ENCODE assay signal across 19 cellular contexts in the genomic region with DNA sequence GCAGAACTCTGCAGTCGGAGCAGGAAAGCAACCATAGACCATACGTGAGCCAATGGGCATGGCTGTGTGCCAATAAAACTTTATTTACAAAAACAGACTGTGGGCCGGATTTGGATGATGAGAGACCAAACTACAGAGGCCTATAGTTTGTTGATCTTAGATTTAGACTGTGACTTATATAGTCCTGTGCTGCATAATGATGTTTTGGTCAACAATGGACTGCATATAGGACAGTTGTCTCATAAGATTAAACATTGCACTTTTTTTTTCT.
"Had no signal": no experiment of that assay in that cellular context is flagged by ENCODE, and none has a peak within 500 bp of the region (broad histone marks: within the 10 kb centered on the region; RNA-seq: fewer than 3 reads in every experiment).

No MANE protein-coding gene starts in this region.

- H3K27ac Mint-ChIP-seq: mesothelial cell of epicardium; natural killer cell treated with Interleukin-12 subunit alpha and Interleukin-12 subunit beta and Interleukin-15 and Interleukin-18, amount 100 ng/mL, for 72 hours; progenitor cell of endocrine pancreas had no signal

- H3K4me3 ChIP-seq: coronary artery, heart left ventricle, pancreas, smooth muscle cell, suprapubic skin, tibial artery, upper lobe of right lung, vagina had no signal

- H3K27ac ChIP-seq: coronary artery, heart left ventricle, pancreas, suprapubic skin, tibial artery, upper lobe of right lung, vagina had no signal

- H3K36me3 ChIP-seq: heart left ventricle, pancreas, suprapubic skin, tibial artery, upper lobe of right lung, vagina had no signal

- H3K4me2 ChIP-seq: smooth muscle cell had no signal

- H3K9me3 ChIP-seq: heart left ventricle, pancreas, suprapubic skin, tibial artery, upper lobe of right lung, vagina had no signal

- DNase-seq: effector CD4-positive, alpha-beta T cell; heart left ventricle; hippocampal formation; occipital lobe; pancreas; right cardiac atrium; stimulated activated CD4-positive, alpha-beta T cell treated with anti-CD3 and anti-CD28 coated beads, Interleukin-2, amount 100 ng/mL, for 48 hours; stimulated activated naive CD4-positive, alpha-beta T cell treated with Interleukin-2 at 50 U/mL for 16 hours; tibial artery; upper lobe of right lung had no signal

- FAIRE-seq: frontal cortex, pancreas had no signal

- H3K4me3 Mint-ChIP-seq: mesothelial cell of epicardium; natural killer cell treated with Interleukin-12 subunit alpha and Interleukin-12 subunit beta and Interleukin-15 and Interleukin-18, amount 100 ng/mL, for 72 hours had no signal

- H3K36me3 Mint-ChIP-seq: mesothelial cell of epicardium; natural killer cell treated with Interleukin-12 subunit alpha and Interleukin-12 subunit beta and Interleukin-15 and Interleukin-18, amount 100 ng/mL, for 72 hours had no signal

- H3K27me3 ChIP-seq: pancreas, suprapubic skin, tibial artery, upper lobe of right lung, vagina had no signal

- H3K9me3 Mint-ChIP-seq: natural killer cell treated with Interleukin-12 subunit alpha and Interleukin-12 subunit beta and Interleukin-15 and Interleukin-18, amount 100 ng/mL, for 72 hours had no signal

- H3K4me1 ChIP-seq: heart left ventricle, pancreas, upper lobe of right lung had no signal

- ATAC-seq: heart left ventricle; left lobe of liver; natural killer cell treated with Interleukin-12 subunit alpha and Interleukin-12 subunit beta and Interleukin-15 and Interleukin-18, amount 100 ng/mL, for 72 hours; pancreas; right cardiac atrium had no signal
